Comparison of ENCODE assay signal across 1 cellular context in the genomic region with DNA sequence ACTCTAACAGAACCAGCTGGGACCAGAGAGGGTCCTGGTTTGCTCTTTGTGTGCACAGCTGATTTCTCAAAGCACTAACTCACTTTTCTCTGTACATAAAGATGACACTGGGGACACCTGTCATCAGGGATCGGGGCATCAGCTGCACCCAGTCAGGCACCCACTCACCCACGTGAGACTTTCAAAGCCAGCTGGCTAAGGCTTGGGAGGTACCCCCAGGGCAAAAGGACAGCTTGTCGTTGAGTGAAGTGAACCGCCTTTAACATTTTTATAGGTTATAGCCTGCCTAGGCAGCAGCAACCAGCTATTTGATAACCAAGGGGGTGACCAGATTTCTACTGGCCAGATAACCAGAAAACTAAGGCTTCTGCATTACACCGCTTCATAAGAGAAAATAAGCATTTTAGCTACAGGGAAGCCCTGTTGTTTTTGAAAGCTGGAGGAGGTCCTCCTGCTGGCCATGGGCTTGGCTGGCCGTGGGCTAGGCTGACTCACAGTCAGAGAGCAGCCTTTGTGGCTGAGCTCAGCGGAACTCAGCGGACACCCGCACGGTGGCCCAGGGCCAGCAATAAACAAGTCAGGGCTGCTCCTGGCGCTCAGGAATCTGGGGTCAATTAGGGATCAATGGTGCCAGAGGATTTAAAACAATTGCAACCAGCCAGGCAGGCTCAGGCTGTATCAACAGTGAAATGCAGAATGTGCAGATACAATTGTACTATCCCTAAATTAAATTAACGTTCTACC.
A peak's percentile ranks its signal among the peaks of the same experiment; 100 is the strongest.
TF ChIP-seq lines count a peak whose summit lies in the region.

No MANE protein-coding gene starts in this region.

TF ChIP-seq in SK-N-SH treated with all-trans-retinoic acid at 6 μM for 48 hours, 23 proteins besides CTCF, POLR2A, EP300 and RAD21 (continued from another document):
- no peak for TF ChIP-seq SNAI2 (CRISPR knock-in tag; IDR thresholded peaks at IDR 0.05)
- TF ChIP-seq ZFP3 (CRISPR knock-in tag; IDR thresholded peaks at IDR 0.05), result no peak
- TF ChIP-seq, protein P1, sequence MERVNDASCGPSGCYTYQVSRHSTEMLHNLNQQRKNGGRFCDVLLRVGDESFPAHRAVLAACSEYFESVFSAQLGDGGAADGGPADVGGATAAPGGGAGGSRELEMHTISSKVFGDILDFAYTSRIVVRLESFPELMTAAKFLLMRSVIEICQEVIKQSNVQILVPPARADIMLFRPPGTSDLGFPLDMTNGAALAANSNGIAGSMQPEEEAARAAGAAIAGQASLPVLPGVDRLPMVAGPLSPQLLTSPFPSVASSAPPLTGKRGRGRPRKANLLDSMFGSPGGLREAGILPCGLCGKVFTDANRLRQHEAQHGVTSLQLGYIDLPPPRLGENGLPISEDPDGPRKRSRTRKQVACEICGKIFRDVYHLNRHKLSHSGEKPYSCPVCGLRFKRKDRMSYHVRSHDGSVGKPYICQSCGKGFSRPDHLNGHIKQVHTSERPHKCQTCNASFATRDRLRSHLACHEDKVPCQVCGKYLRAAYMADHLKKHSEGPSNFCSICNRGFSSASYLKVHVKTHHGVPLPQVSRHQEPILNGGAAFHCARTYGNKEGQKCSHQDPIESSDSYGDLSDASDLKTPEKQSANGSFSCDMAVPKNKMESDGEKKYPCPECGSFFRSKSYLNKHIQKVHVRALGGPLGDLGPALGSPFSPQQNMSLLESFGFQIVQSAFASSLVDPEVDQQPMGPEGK (CRISPR knock-in tag; IDR thresholded peaks at IDR 0.05; ENCODE audit: borderline replicate concordance), result no peak
- TF ChIP-seq TCF4 (CRISPR knock-in tag; IDR thresholded peaks at IDR 0.05; ENCODE audit: borderline replicate concordance), result peak; percentile 89
- TF ChIP-seq ZNF70 (CRISPR knock-in tag; IDR thresholded peaks at IDR 0.05), result no peak
- no peak for TF ChIP-seq RARB (CRISPR knock-in tag; IDR thresholded peaks at IDR 0.05)
- no peak for TF ChIP-seq PPARA (CRISPR knock-in tag; IDR thresholded peaks at IDR 0.05; ENCODE audit: borderline replicate concordance)
- TF ChIP-seq, protein P2, sequence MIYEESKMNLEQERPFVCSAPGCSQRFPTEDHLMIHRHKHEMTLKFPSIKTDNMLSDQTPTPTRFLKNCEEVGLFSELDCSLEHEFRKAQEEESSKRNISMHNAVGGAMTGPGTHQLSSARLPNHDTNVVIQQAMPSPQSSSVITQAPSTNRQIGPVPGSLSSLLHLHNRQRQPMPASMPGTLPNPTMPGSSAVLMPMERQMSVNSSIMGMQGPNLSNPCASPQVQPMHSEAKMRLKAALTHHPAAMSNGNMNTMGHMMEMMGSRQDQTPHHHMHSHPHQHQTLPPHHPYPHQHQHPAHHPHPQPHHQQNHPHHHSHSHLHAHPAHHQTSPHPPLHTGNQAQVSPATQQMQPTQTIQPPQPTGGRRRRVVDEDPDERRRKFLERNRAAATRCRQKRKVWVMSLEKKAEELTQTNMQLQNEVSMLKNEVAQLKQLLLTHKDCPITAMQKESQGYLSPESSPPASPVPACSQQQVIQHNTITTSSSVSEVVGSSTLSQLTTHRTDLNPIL (CRISPR knock-in tag; IDR thresholded peaks at IDR 0.05; ENCODE audit: low read depth), result no peak
